Comparison of ENCODE assay signal across 20 cellular contexts in genomic region chr18:60075477-60075876, GRCh38.
"Had no signal": no experiment of that assay in that cellular context is flagged by ENCODE, and none has a peak within 500 bp of the region (broad histone marks: within the 10 kb centered on the region; RNA-seq: fewer than 3 reads in every experiment).

No MANE protein-coding gene starts in this region.

- H3K4me1 ChIP-seq: ascending aorta, breast epithelium, esophagus muscularis mucosa, right lobe of liver, stomach, upper lobe of left lung had no signal

- FAIRE-seq: endothelial cell of umbilical vein had no signal

- H3K9me3 ChIP-seq: ascending aorta, mucosa of descending colon, ovary, right lobe of liver, thoracic aorta, upper lobe of left lung had no signal

- H3K4me3 ChIP-seq: ascending aorta, breast epithelium, esophagus muscularis mucosa, mucosa of descending colon, ovary, right lobe of liver, smooth muscle cell, stomach, thoracic aorta, upper lobe of left lung had no signal

- H3K4me2 ChIP-seq: smooth muscle cell had no signal

- H3K27me3 ChIP-seq: ascending aorta, breast epithelium, esophagus muscularis mucosa, ovary, right lobe of liver, stomach, upper lobe of left lung had no signal

- H3K36me3 ChIP-seq: ascending aorta, breast epithelium, esophagus muscularis mucosa, ovary, right lobe of liver, stomach, thoracic aorta, upper lobe of left lung had no signal

- ATAC-seq: mucosa of descending colon; stimulated activated effector memory CD8-positive, alpha-beta T cell treated with anti-CD3 and anti-CD28 coated beads, Interleukin-12 subunit alpha, Interleukin-12 subunit beta, amount 100 ng/mL, for 72 hours had no signal

- H3K27ac ChIP-seq: ascending aorta, breast epithelium, esophagus muscularis mucosa, ovary, right lobe of liver, stomach, thoracic aorta, upper lobe of left lung had no signal

- DNase-seq: activated CD4-positive, CD25-positive, alpha-beta regulatory T cell treated with anti-CD3 and anti-CD28 coated beads, Interleukin-2, amount 50 U/mL, for 72 hours; activated CD8-positive, alpha-beta memory T cell treated with anti-CD3 and anti-CD28 coated beads for 24 hours; activated CD8-positive, alpha-beta memory T cell treated with anti-CD3 and anti-CD28 coated beads, Interleukin-2, amount 50 U/mL, for 48 hours; activated gamma-delta T cell; cortex of kidney; mesenchymal stem cell; mucosa of descending colon; naive B cell; right lobe of liver; stimulated activated CD4-positive, alpha-beta T cell treated with anti-CD3 and anti-CD28 coated beads, Interleukin-4, amount 100 ng/mL, for 24 hours; stomach had no signal
